Comparison of ENCODE assay signal across 8 cellular contexts in genomic region chr19:506404-507285, GRCh38.
DNase-seq lines count a peak whose midpoint lies in the region; ATAC-seq and FAIRE-seq lines count a peak whose summit lies in the region.

No MANE protein-coding gene starts in this region.

- H3K4me3 Mint-ChIP-seq in central memory CD8-positive, alpha-beta T cell, result peak overlapping the region; percentile 84

- H3K27me3 Mint-ChIP-seq in central memory CD8-positive, alpha-beta T cell, result no peaks in the 10 kb centered on the region

- H3K36me3 Mint-ChIP-seq in central memory CD8-positive, alpha-beta T cell (ENCODE audit: insufficient read depth), result peaks cover 19% of the 10 kb centered on the region

- peaks cover 34% of the 10 kb centered on the region for H3K4me1 Mint-ChIP-seq in central memory CD8-positive, alpha-beta T cell

- ATAC-seq in GM19035 (IDR thresholded peaks at IDR 0.05; ENCODE audit: unreplicated experiment) (peak; percentile 66), HG03342 (IDR thresholded peaks at IDR 0.05; ENCODE audit: unreplicated experiment) (peak; percentile 52)
- ATAC-seq in central memory CD8-positive, alpha-beta T cell (replicated peaks; ENCODE audit: extremely low read depth, poor library complexity, severe bottlenecking), result peak; percentile 52

- H3K27ac Mint-ChIP-seq in central memory CD8-positive, alpha-beta T cell (ENCODE audit: low read depth), result peak overlapping the region; percentile 89

- peak; percentile 95 for FAIRE-seq in islet of Langerhans (lab: Jason Lieb, UNC)

- DNase-seq in Ammon's horn (ENCODE audit: low spot score) (peak; percentile 100), NCI-H345 treated with DMSO at 0.1 percent for 48 hours (lab: John Stamatoyannopoulos, UW; ENCODE audit: unreplicated experiment) (peak; percentile 93)
- DNase-seq in activated CD4-positive, CD25-positive, alpha-beta regulatory T cell treated with anti-CD3 and anti-CD28 coated beads, Interleukin-2, amount 50 U/mL, for 16 hours (ENCODE audit: low read depth, low spot score), result peak; percentile 93
- peak; percentile 92 for DNase-seq in central memory CD8-positive, alpha-beta T cell (ENCODE audit: low spot score in 2 of 2)
- peak; percentile 88 for DNase-seq in stimulated activated CD4-positive, alpha-beta T cell treated with anti-CD3 and anti-CD28 coated beads, Interleukin-12 subunit alpha, Interleukin-12 subunit beta, amount 100 ng/mL, for 4 hours

- no peaks in the 10 kb centered on the region for H3K9me3 Mint-ChIP-seq in central memory CD8-positive, alpha-beta T cell

Comparison
In these comparisons a context has a peak if more than half of its experiments do, and no peak if none do; other contexts are left out.
1. Peak in every context shown above with its lines: DNase-seq and ATAC-seq.